ENCODE assay signal across 28 cellular contexts in genomic region chr6:163446529-163446928, GRCh38.
"Had no signal": no experiment of that assay in that cellular context is flagged by ENCODE, and none has a peak within 500 bp of the region (broad histone marks: within the 10 kb centered on the region; RNA-seq: fewer than 3 reads in every experiment).

No MANE protein-coding gene starts in this region.

- H3K27me3 Mint-ChIP-seq: activated naive CD8-positive, alpha-beta T cell treated with anti-CD3 and anti-CD28 coated beads for 36 hours; naive B cell had no signal

- H3K27ac ChIP-seq: adrenal gland, body of pancreas, cardiac muscle cell, esophagus muscularis mucosa, pancreas, prostate gland, thoracic aorta, upper lobe of left lung, vagina had no signal

- H3K4me3 ChIP-seq: adrenal gland, body of pancreas, cardiac muscle cell, esophagus muscularis mucosa, pancreas, prostate gland, thoracic aorta, upper lobe of left lung, vagina had no signal

- H3K36me3 ChIP-seq: adrenal gland, cardiac muscle cell, esophagus muscularis mucosa, pancreas, prostate gland, thoracic aorta, upper lobe of left lung, vagina had no signal

- DNase-seq: activated CD4-positive, alpha-beta T cell treated with anti-CD3 and anti-CD28 coated beads for 4 hours; activated CD4-positive, alpha-beta T cell treated with anti-CD3 and anti-CD28 coated beads, Interleukin-2, amount 50 U/mL, for 4 hours; activated CD4-positive, CD25-positive, alpha-beta regulatory T cell; activated CD8-positive, alpha-beta memory T cell treated with anti-CD3 and anti-CD28 coated beads for 24 hours; activated effector memory CD4-positive, alpha-beta T cell treated with anti-CD3 and anti-CD28 coated beads, Interleukin-2, amount 50 U/mL, for 16 hours; activated naive CD4-positive, alpha-beta T cell treated with anti-CD3 and anti-CD28 coated beads for 36 hours; activated naive CD8-positive, alpha-beta T cell treated with anti-CD3 and anti-CD28 coated beads for 36 hours; adrenal gland; aorta; body of pancreas; cortex of kidney; foreskin melanocyte; left ventricle myocardium superior; mammary epithelial cell; naive B cell; nephron progenitor cell; pancreas; right cardiac atrium; stimulated activated CD4-positive, alpha-beta T cell treated with anti-CD3 and anti-CD28 coated beads, Interleukin-2, amount 100 ng/mL, for 48 hours; stimulated activated naive CD8-positive, alpha-beta T cell treated with anti-CD3 and anti-CD28 coated beads, Interleukin-15, Interleukin-2, amounts not matched to agents 100 U/mL and 50 U/mL, for 24 hours; T-helper 2 cell; upper lobe of left lung had no signal

- H3K27me3 ChIP-seq: adrenal gland, body of pancreas, cardiac muscle cell, esophagus muscularis mucosa, pancreas, upper lobe of left lung, vagina had no signal

- ATAC-seq: body of pancreas; left ventricle myocardium superior; right cardiac atrium; stimulated activated naive CD8-positive, alpha-beta T cell treated with anti-CD3 and anti-CD28 coated beads, Interleukin-15, Interleukin-2, amounts not matched to agents 100 U/mL and 50 U/mL, for 24 hours had no signal

- H3K9me3 Mint-ChIP-seq: activated naive CD4-positive, alpha-beta T cell treated with anti-CD3 and anti-CD28 coated beads for 36 hours; activated naive CD8-positive, alpha-beta T cell treated with anti-CD3 and anti-CD28 coated beads for 36 hours; activated T-helper 1 cell treated with anti-CD3 and anti-CD28 coated beads, Interleukin-12 subunit alpha, Interleukin-12 subunit beta, Interleukin-2, Interleukin-4 antibody, amounts not matched to agents 30 ng/mL and 10 ng/mL and 1 ng/mL, durations not matched to agents 14 hours and 24 hours and 36 hours; naive B cell had no signal

- H3K27ac Mint-ChIP-seq: activated naive CD4-positive, alpha-beta T cell treated with anti-CD3 and anti-CD28 coated beads for 36 hours; activated naive CD8-positive, alpha-beta T cell treated with anti-CD3 and anti-CD28 coated beads for 36 hours; activated T-helper 1 cell treated with anti-CD3 and anti-CD28 coated beads, Interleukin-12 subunit alpha, Interleukin-12 subunit beta, Interleukin-2, Interleukin-4 antibody, amounts not matched to agents 30 ng/mL and 10 ng/mL and 1 ng/mL, durations not matched to agents 14 hours and 24 hours and 36 hours; nephron progenitor cell had no signal

- H3K4me1 ChIP-seq: prostate gland had no signal

- H3K36me3 Mint-ChIP-seq: naive B cell had no signal

- H3K4me3 Mint-ChIP-seq: activated naive CD4-positive, alpha-beta T cell treated with anti-CD3 and anti-CD28 coated beads for 36 hours; activated naive CD8-positive, alpha-beta T cell treated with anti-CD3 and anti-CD28 coated beads for 36 hours; activated T-helper 1 cell treated with anti-CD3 and anti-CD28 coated beads, Interleukin-12 subunit alpha, Interleukin-12 subunit beta, Interleukin-2, Interleukin-4 antibody, amounts not matched to agents 30 ng/mL and 10 ng/mL and 1 ng/mL, durations not matched to agents 14 hours and 24 hours and 36 hours; naive B cell; nephron progenitor cell had no signal

- H3K9me3 ChIP-seq: adrenal gland, body of pancreas, esophagus muscularis mucosa, pancreas, prostate gland, thoracic aorta, upper lobe of left lung, vagina had no signal
